In genomic region chr10:59906417-59907202, GRCh38 we compare ENCODE assay signal across 8 cellular contexts. TPM values are rescaled to one million over a fixed set of nuclear protein-coding genes. Genes with fewer than 3 reads are reported as not detected.
DNase-seq lines count a peak whose midpoint lies in the region; ATAC-seq, FAIRE-seq and TF ChIP-seq lines count a peak whose summit lies in the region.

TSS of gene CCDC6 (minus strand) at chr10:59906556. CDS start at chr10:59906424, 132 bp downstream.

- peak within 1 kb of the TSS; percentile 76 to 98 (median 92) for H3K4me3 ChIP-seq in heart left ventricle

- H3K9me3 Mint-ChIP-seq in progenitor cell of endocrine pancreas (ENCODE audit: low read depth), result no peaks in the 10 kb centered on the region

- TF ChIP-seq POLR2A in GM12891 (IDR thresholded peaks at IDR 0.05; ENCODE audit: low read depth, low read length) (0 out of 2 replicates have a peak, but pooled peaks have one; percentile 33), heart left ventricle (IDR thresholded peaks at IDR 0.05) (peak in 1 of 2 donors; percentile 88)

- peak within 1 kb of the TSS; percentile 99 for H3K27ac Mint-ChIP-seq in progenitor cell of endocrine pancreas

- H3K27me3 Mint-ChIP-seq in progenitor cell of endocrine pancreas, result no peaks in the 10 kb centered on the region

- FAIRE-seq in GM12891 (lab: Jason Lieb, UNC), result peak; percentile 95

- no peaks in the 10 kb centered on the region for H3K36me3 ChIP-seq in heart left ventricle

- peak; percentile 67 for DNase-seq in GM12891 (ENCODE audit: insufficient read length, low spot score)
- peak; percentile 88 for DNase-seq in NCI-H1436 (lab: John Stamatoyannopoulos, UW)
- DNase-seq in T follicular helper cell (ENCODE audit: low read depth), result peak; percentile 86
- DNase-seq in heart left ventricle, result peak; percentile 93 to 96 (median 96)
- DNase-seq in progenitor cell of endocrine pancreas (ENCODE audit: low spot score, unreplicated experiment), result peak; percentile 90
- peak; percentile 95 for DNase-seq in ureter (ENCODE audit: low spot score)

- no peaks in the 10 kb centered on the region for H3K27me3 ChIP-seq in heart left ventricle

- H3K4me1 ChIP-seq in heart left ventricle, result peaks cover 0 to 52% (median 29%) of the 10 kb centered on the region in 12 donors

- H3K27ac ChIP-seq in adipose tissue (ENCODE audit: low read depth, low read length) (peak within 1 kb of the TSS; percentile 80), heart left ventricle (peak within 1 kb of the TSS; percentile 83 to 96 (median 91))

- H3K36me3 Mint-ChIP-seq in progenitor cell of endocrine pancreas (ENCODE audit: insufficient read depth), result peaks cover 4% of the 10 kb centered on the region

- TF ChIP-seq CTCF in heart left ventricle (IDR thresholded peaks at IDR 0.05) (peak; percentile 68 to 87 (median 80)), progenitor cell of endocrine pancreas (IDR thresholded peaks at IDR 0.05; ENCODE audit: unreplicated experiment) (peak; percentile 71)

- peak; percentile 80 for ATAC-seq in HG02840 (IDR thresholded peaks at IDR 0.05; ENCODE audit: low FRiP score, unreplicated experiment)
- peak; percentile 90 to 96 (median 96) for ATAC-seq in heart left ventricle

- intact Hi-C loops in heart left ventricle (cut with DNase I), result loop anchor here in 9 of 10 donors (2.0 to 10.0 kb wide), 7 partner anchors 39 to 282 kb away; no protein-coding TSS in a partner anchor

- 0 to 1% (median 0%) methylated on average over 56 to 64 of the region's 64 CpGs for WGBS in adipose tissue, 3 donors
- 0 to 1% (median 1%) methylated on average over 22 to 64 of the region's 64 CpGs for WGBS in heart left ventricle, 4 donors

- H3K4me1 Mint-ChIP-seq in progenitor cell of endocrine pancreas (ENCODE audit: low read depth), result peaks cover 45% of the 10 kb centered on the region

- no peaks in the 10 kb centered on the region for H3K9me3 ChIP-seq in heart left ventricle

- H3K4me3 Mint-ChIP-seq in progenitor cell of endocrine pancreas (ENCODE audit: low read depth), result peak within 1 kb of the TSS; percentile 94

TF ChIP-seq in GM12891, 5 proteins besides CTCF, POLR2A, EP300 and RAD21:
- 0 out of 2 replicates have a peak, but pooled peaks have one; percentile 34 for TF ChIP-seq POLR2AphosphoS5 (IDR thresholded peaks at IDR 0.05; ENCODE audit: low read depth, low read length)
- TF ChIP-seq SPI1 (IDR thresholded peaks at IDR 0.05; ENCODE audit: low read depth, low read length), result no peak
- 0 out of 2 replicates have a peak, but pooled peaks have one; percentile 40 for TF ChIP-seq POU2F2 (IDR thresholded peaks at IDR 0.05; ENCODE audit: low read depth, low read length)
- no peak for TF ChIP-seq PAX5 (IDR thresholded peaks at IDR 0.05; ENCODE audit: insufficient read depth, low read length, severe bottlenecking)
- TF ChIP-seq TAF1 (IDR thresholded peaks at IDR 0.05; ENCODE audit: low read depth, low read length), result peak; percentile 60; the same call in 1 of the 2 replicates
TF ChIP-seq in GM12891: peak in this region for 3.

RNA-seq across cellular contexts. Expression of gene CCDC6, which starts in this region (rescaled TPM):
- polyA plus RNA-seq in GM12891 (2012; ENCODE audit: low read depth, missing spikeins), result 12.9 TPM
- polyA plus RNA-seq in adipose tissue (10 to 100 TPM in 2 of 3 donors, 1 to 10 TPM in 1; 8.6 to 11.9 (median 11.6) TPM), heart left ventricle (10 to 100 TPM in 1 of 2 donors, 1 to 10 TPM in 1; 3.7 to 17.3 TPM)
- total RNA-seq in heart left ventricle (10 to 100 TPM; 13.8 to 47.1 (median 20.2) TPM), progenitor cell of endocrine pancreas (57.6 TPM in 2 replicates), ureter (64.5 TPM)

Comparison
In these comparisons a context has a peak if more than half of its experiments do, and no peak if none do; other contexts are left out.
1. Peak in every context shown above with its lines: DNase-seq, ATAC-seq, H3K4me3 ChIP-seq and H3K27ac ChIP-seq.